8 cellular contexts compared by ENCODE assay signal in the genomic region with DNA sequence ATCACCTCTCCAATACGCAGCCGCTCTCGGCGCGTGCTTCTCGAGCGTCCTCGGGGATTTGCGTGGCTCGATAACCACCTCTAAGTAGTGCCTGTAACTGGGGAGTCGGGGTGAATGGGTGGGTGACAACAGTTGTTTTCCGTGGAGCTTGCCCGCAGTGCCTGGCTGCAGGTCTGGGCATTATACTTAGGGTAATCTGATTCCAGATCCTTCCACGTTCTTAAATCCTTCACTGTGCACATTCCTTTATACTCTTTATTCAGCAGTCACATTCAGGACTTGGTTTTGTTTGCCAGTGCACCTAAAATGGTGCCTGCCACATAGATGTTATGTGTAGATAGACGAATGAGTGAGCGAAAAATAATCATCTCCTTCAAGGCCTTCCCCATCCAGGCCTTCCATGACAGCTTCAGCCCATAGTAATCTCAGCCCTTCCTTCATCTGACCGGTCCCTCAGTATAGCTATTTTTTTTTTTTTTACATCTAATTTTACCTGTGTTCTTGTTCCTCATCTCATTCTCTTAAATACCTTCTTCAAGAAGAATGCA. TPM values are rescaled to one million over a fixed set of nuclear protein-coding genes. Genes with fewer than 3 reads are reported as not detected.
DNase-seq lines count a peak whose midpoint lies in the region; ATAC-seq and TF ChIP-seq lines count a peak whose summit lies in the region.

No MANE protein-coding gene starts in this region.

- H3K4me1 ChIP-seq in SJSA1 (replicated peaks) (peaks cover 10% of the 10 kb centered on the region), esophagus (ENCODE audit: control insufficient read depth in 2 of 2, insufficient read depth in 2 of 2, low read length in 1 of 2) (no peaks in the 10 kb centered on the region), ovary (ENCODE audit: insufficient read depth) (peaks cover 4% of the 10 kb centered on the region)

- POLR2A ChIA-PET in activated CD4-positive, alpha-beta T cell treated with anti-CD3 and anti-CD28 coated beads for 36 hours (lab: Charles Lee), result interaction anchor here (0.6 to 1.7 kb wide), 8 partner anchors 30 to 849 kb away, joined by 3 to 8 read pairs (median 4); a partner anchor contains a TSS

- peaks cover 57% of the 10 kb centered on the region for H3K4me1 Mint-ChIP-seq in activated CD4-positive, alpha-beta T cell treated with anti-CD3 and anti-CD28 coated beads for 36 hours

- no peak for ATAC-seq in activated CD4-positive, alpha-beta T cell treated with anti-CD3 and anti-CD28 coated beads for 36 hours
- no peak for ATAC-seq in GM19035 (IDR thresholded peaks at IDR 0.05; ENCODE audit: unreplicated experiment)

- TF ChIP-seq CTCF in ovary (IDR thresholded peaks at IDR 0.05), result no peak

- H3K36me3 ChIP-seq in SJSA1, result peaks cover 63% of the 10 kb centered on the region
- peaks cover 0 to 8% of the 10 kb centered on the region in 2 donors for H3K36me3 ChIP-seq in esophagus (ENCODE audit: control insufficient read depth in 2 of 2, insufficient read depth in 2 of 2, low read length in 1 of 2)
- no peaks in the 10 kb centered on the region for H3K36me3 ChIP-seq in ovary

- H3K9me3 Mint-ChIP-seq in activated CD4-positive, alpha-beta T cell treated with anti-CD3 and anti-CD28 coated beads for 36 hours (ENCODE audit: low read depth), result no peaks in the 10 kb centered on the region

- peak overlapping the region; percentile 61 for H3K4me3 ChIP-seq in SJSA1
- H3K4me3 ChIP-seq in esophagus (ENCODE audit: low read depth in 1 of 2, low read length in 2 of 2), result peak overlapping the region; percentile 86 to 98
- peak overlapping the region; percentile 78 for H3K4me3 ChIP-seq in ovary

- no peaks in the 10 kb centered on the region for H3K9me3 ChIP-seq in SJSA1 (replicated peaks)
- H3K9me3 ChIP-seq in esophagus (ENCODE audit: control insufficient read depth in 2 of 2, insufficient read depth in 1 of 2, low read depth in 1 of 2, low read length in 1 of 2), result no peaks in the 10 kb centered on the region
- no peaks in the 10 kb centered on the region for H3K9me3 ChIP-seq in ovary

- 0 to 2% methylated on average over 17 of the region's 17 CpGs for WGBS in esophagus, 2 donors
- 1% methylated on average over 17 of the region's 17 CpGs for WGBS in ovary, 3 donors

- CTCF ChIA-PET in activated CD4-positive, alpha-beta T cell treated with anti-CD3 and anti-CD28 coated beads for 36 hours (lab: Charles Lee), result interaction anchor here (0.6 to 2.0 kb wide), 12 partner anchors 10 to 261 kb away, joined by 3 to 7 read pairs (median 4); a partner anchor contains a TSS

- no peak for TF ChIP-seq EP300 in ovary (IDR thresholded peaks at IDR 0.05)

- peak overlapping the region; percentile 97 for H3K4me3 Mint-ChIP-seq in activated CD4-positive, alpha-beta T cell treated with anti-CD3 and anti-CD28 coated beads for 36 hours

- H3K27me3 ChIP-seq in SJSA1 (replicated peaks) (no peaks in the 10 kb centered on the region), esophagus (ENCODE audit: control insufficient read depth in 1 of 2, insufficient read depth in 2 of 2, low read length in 2 of 2) (no peaks in the 10 kb centered on the region), ovary (no peaks in the 10 kb centered on the region)

- peaks cover 53% of the 10 kb centered on the region for H3K36me3 Mint-ChIP-seq in activated CD4-positive, alpha-beta T cell treated with anti-CD3 and anti-CD28 coated beads for 36 hours (ENCODE audit: low read depth)

- peak overlapping the region; percentile 70 for H3K27ac ChIP-seq in SJSA1
- peak overlapping the region; percentile 48 to 99 for H3K27ac ChIP-seq in esophagus (ENCODE audit: low read depth in 2 of 2, low read length in 1 of 2)
- H3K27ac ChIP-seq in ovary, result peak overlapping the region in 1 of 2 donors; percentile 85

- no peak for TF ChIP-seq POLR2A in ovary (IDR thresholded peaks at IDR 0.05)

- DNase-seq in activated CD4-positive, alpha-beta T cell treated with anti-CD3 and anti-CD28 coated beads for 36 hours, result no peak
- no peak for DNase-seq in activated CD4-positive, alpha-beta T cell treated with anti-CD3 and anti-CD28 coated beads for 1 hour
- DNase-seq in SJSA1 (ENCODE audit: low read depth in 1 of 2, low spot score in 2 of 2) (no peak), ovary (no peak), MV-4-11 (lab: John Stamatoyannopoulos, UW) (no peak), hippocampal formation (lab: John Stamatoyannopoulos, UW) (no peak)

- no peaks in the 10 kb centered on the region for H3K27me3 Mint-ChIP-seq in activated CD4-positive, alpha-beta T cell treated with anti-CD3 and anti-CD28 coated beads for 36 hours

- peak overlapping the region; percentile 99 for H3K27ac Mint-ChIP-seq in activated CD4-positive, alpha-beta T cell treated with anti-CD3 and anti-CD28 coated beads for 36 hours

- intact Hi-C loops in activated CD4-positive, alpha-beta T cell treated with anti-CD3 and anti-CD28 coated beads for 36 hours (cut with DNase I, micrococcal nuclease), result loop anchor here (1.0 to 5.0 kb wide), 12 partner anchors 55 to 849 kb away; a partner anchor contains a TSS
- intact Hi-C loops in ovary (cut with DNase I), result loop anchor here (5.0 to 10.0 kb wide), 2 partner anchors 51 to 54 kb away; a partner anchor contains a TSS

RNA-seq across cellular contexts. Expression of a gene that starts 0.6 kb away (rescaled TPM):
- 100 to 1,000 TPM; 142 to 147 TPM for total RNA-seq in activated CD4-positive, alpha-beta T cell treated with anti-CD3 and anti-CD28 coated beads for 36 hours
- total RNA-seq in SJSA1 (2014; rRNA removed; shearing (Covaris generic)), result 27.5 and 36.4 TPM in 2 replicates
- polyA plus RNA-seq in esophagus, result 10 to 100 TPM; 21.9 to 24.0 TPM
- total RNA-seq in ovary, result 10 to 100 TPM; 20.5 to 60.9 (median 49.1) TPM
- 10 to 100 TPM; 19.8 to 60.2 TPM for polyA plus RNA-seq in ovary

RNA-seq across cellular contexts. Expression of a gene that starts 54.5 kb away (rescaled TPM):
- total RNA-seq in activated CD4-positive, alpha-beta T cell treated with anti-CD3 and anti-CD28 coated beads for 36 hours, result 100 to 1,000 TPM; 295 to 316 TPM
- 126 and 193 TPM in 2 replicates for total RNA-seq in SJSA1 (2014; rRNA removed; shearing (Covaris generic))
- polyA plus RNA-seq in esophagus (10 to 100 TPM; 54.0 to 58.8 TPM), ovary (100 to 1,000 TPM in 1 of 2 donors, 10 to 100 TPM in 1; 74.2 to 214 TPM)
- total RNA-seq in ovary, result 100 to 1,000 TPM; 107 to 196 (median 160) TPM
